ENCODE assay signal across 1 cellular context in the genomic region with DNA sequence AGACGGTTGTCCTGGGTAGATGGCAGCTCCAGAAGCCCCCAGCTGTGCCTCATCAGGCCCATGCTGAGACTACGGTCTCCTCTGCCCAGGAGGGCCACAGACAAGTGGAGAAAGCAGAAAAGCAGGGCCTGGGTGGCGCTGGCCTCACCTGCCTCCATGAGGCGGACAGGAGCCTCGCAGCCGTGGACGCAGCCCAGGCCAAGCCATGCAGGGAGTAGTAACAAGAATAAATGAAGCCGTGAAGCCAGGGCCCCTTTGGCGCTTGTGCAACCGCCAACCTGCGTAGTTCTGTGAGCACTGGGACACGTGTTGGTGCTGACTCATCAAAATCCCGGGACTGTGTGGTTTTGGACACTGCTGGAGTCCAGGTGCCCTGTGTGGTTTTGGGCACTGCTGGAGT.
TF ChIP-seq lines count a peak whose summit lies in the region.

No MANE protein-coding gene starts in this region.

TF ChIP-seq in H1, 55 proteins besides CTCF, POLR2A, EP300 and RAD21:
- TF ChIP-seq SRF (IDR thresholded peaks at IDR 0.05; ENCODE audit: low read depth, low read length) (no peak), POU5F1 (IDR thresholded peaks at IDR 0.05; ENCODE audit: low read depth, low read length) (no peak), CHD2 (IDR thresholded peaks at IDR 0.05; ENCODE audit: low read length) (no peak), MAFK (IDR thresholded peaks at IDR 0.05; ENCODE audit: low read depth, low read length) (peak; percentile 60), CHD1 (IDR thresholded peaks at IDR 0.05; ENCODE audit: low read depth, low read length) (no peak), CBX5 (IDR thresholded peaks at IDR 0.05; ENCODE audit: low read depth, low read length) (no peak), TEAD4 (IDR thresholded peaks at IDR 0.05; ENCODE audit: low read depth, low read length) (no peak), SP1 (IDR thresholded peaks at IDR 0.05; ENCODE audit: low read depth, low read length) (no peak)
- TF ChIP-seq, protein P1, sequence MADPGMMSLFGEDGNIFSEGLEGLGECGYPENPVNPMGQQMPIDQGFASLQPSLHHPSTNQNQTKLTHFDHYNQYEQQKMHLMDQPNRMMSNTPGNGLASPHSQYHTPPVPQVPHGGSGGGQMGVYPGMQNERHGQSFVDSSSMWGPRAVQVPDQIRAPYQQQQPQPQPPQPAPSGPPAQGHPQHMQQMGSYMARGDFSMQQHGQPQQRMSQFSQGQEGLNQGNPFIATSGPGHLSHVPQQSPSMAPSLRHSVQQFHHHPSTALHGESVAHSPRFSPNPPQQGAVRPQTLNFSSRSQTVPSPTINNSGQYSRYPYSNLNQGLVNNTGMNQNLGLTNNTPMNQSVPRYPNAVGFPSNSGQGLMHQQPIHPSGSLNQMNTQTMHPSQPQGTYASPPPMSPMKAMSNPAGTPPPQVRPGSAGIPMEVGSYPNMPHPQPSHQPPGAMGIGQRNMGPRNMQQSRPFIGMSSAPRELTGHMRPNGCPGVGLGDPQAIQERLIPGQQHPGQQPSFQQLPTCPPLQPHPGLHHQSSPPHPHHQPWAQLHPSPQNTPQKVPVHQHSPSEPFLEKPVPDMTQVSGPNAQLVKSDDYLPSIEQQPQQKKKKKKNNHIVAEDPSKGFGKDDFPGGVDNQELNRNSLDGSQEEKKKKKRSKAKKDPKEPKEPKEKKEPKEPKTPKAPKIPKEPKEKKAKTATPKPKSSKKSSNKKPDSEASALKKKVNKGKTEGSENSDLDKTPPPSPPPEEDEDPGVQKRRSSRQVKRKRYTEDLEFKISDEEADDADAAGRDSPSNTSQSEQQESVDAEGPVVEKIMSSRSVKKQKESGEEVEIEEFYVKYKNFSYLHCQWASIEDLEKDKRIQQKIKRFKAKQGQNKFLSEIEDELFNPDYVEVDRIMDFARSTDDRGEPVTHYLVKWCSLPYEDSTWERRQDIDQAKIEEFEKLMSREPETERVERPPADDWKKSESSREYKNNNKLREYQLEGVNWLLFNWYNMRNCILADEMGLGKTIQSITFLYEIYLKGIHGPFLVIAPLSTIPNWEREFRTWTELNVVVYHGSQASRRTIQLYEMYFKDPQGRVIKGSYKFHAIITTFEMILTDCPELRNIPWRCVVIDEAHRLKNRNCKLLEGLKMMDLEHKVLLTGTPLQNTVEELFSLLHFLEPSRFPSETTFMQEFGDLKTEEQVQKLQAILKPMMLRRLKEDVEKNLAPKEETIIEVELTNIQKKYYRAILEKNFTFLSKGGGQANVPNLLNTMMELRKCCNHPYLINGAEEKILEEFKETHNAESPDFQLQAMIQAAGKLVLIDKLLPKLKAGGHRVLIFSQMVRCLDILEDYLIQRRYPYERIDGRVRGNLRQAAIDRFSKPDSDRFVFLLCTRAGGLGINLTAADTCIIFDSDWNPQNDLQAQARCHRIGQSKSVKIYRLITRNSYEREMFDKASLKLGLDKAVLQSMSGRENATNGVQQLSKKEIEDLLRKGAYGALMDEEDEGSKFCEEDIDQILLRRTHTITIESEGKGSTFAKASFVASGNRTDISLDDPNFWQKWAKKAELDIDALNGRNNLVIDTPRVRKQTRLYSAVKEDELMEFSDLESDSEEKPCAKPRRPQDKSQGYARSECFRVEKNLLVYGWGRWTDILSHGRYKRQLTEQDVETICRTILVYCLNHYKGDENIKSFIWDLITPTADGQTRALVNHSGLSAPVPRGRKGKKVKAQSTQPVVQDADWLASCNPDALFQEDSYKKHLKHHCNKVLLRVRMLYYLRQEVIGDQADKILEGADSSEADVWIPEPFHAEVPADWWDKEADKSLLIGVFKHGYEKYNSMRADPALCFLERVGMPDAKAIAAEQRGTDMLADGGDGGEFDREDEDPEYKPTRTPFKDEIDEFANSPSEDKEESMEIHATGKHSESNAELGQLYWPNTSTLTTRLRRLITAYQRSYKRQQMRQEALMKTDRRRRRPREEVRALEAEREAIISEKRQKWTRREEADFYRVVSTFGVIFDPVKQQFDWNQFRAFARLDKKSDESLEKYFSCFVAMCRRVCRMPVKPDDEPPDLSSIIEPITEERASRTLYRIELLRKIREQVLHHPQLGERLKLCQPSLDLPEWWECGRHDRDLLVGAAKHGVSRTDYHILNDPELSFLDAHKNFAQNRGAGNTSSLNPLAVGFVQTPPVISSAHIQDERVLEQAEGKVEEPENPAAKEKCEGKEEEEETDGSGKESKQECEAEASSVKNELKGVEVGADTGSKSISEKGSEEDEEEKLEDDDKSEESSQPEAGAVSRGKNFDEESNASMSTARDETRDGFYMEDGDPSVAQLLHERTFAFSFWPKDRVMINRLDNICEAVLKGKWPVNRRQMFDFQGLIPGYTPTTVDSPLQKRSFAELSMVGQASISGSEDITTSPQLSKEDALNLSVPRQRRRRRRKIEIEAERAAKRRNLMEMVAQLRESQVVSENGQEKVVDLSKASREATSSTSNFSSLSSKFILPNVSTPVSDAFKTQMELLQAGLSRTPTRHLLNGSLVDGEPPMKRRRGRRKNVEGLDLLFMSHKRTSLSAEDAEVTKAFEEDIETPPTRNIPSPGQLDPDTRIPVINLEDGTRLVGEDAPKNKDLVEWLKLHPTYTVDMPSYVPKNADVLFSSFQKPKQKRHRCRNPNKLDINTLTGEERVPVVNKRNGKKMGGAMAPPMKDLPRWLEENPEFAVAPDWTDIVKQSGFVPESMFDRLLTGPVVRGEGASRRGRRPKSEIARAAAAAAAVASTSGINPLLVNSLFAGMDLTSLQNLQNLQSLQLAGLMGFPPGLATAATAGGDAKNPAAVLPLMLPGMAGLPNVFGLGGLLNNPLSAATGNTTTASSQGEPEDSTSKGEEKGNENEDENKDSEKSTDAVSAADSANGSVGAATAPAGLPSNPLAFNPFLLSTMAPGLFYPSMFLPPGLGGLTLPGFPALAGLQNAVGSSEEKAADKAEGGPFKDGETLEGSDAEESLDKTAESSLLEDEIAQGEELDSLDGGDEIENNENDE (IDR thresholded peaks at IDR 0.05; ENCODE audit: insufficient replicate concordance, low read length) = no peak
